ENCODE assay signal across 26 cellular contexts in the genomic region with DNA sequence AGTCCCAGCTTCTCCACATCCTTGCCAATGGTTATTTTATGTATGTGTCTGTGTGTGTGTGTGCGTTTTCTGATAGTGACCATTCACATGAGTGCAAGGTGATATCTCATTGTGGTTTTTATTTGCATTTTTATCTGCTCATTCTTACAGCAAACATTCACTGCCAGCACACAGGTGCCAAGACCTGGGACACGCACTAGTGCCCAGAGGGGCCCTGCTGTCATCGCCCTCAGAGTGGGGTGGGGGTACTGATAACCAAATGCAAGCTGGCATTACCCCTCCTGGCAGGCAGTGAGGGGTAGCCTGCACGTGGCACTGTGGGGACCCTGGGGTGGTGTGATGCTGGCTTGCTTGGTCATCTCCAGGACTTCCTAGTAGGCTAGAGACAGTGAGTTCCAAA.
DNase-seq lines count a peak whose midpoint lies in the region; ATAC-seq and TF ChIP-seq lines count a peak whose summit lies in the region.
"Had no signal": no experiment of that assay in that cellular context is flagged by ENCODE, and none has a peak within 500 bp of the region (broad histone marks: within the 10 kb centered on the region; RNA-seq: fewer than 3 reads in every experiment).

No MANE protein-coding gene starts in this region.

- H3K4me1 Mint-ChIP-seq in neural crest cell, result no peaks in the 10 kb centered on the region
- H3K4me1 Mint-ChIP-seq in activated CD8-positive, alpha-beta memory T cell treated with anti-CD3 and anti-CD28 coated beads, Interleukin-2, amount 10 ng/mL, durations not matched to agents 7 days and 5 days, result no peaks in the 10 kb centered on the region
- H3K4me1 Mint-ChIP-seq: H9 had no signal

- no peak overlapping the region for H3K4me3 Mint-ChIP-seq in neural crest cell
- H3K4me3 Mint-ChIP-seq in activated CD8-positive, alpha-beta memory T cell treated with anti-CD3 and anti-CD28 coated beads, Interleukin-2, amount 10 ng/mL, durations not matched to agents 7 days and 5 days, result no peak overlapping the region
- H3K4me3 Mint-ChIP-seq: CD4-positive, alpha-beta T cell; H9 had no signal

- H3K27ac Mint-ChIP-seq in neural crest cell (ENCODE audit: unreplicated experiment), result peak overlapping the region; percentile 81
- H3K27ac Mint-ChIP-seq in activated CD8-positive, alpha-beta memory T cell treated with anti-CD3 and anti-CD28 coated beads, Interleukin-2, amount 10 ng/mL, durations not matched to agents 7 days and 5 days, result no peak overlapping the region
- H3K27ac Mint-ChIP-seq: CD4-positive, alpha-beta T cell; H9 had no signal

- TF ChIP-seq CTCF in GM12865 (IDR thresholded peaks at IDR 0.05; ENCODE audit: insufficient read depth, low read depth, low read length, missing control alignments) (no peak), neural crest cell (conservative IDR thresholded peaks at IDR 0.05) (no peak)

- CTCF ChIA-PET in activated CD8-positive, alpha-beta memory T cell treated with anti-CD3 and anti-CD28 coated beads, Interleukin-2, amount 10 ng/mL, durations not matched to agents 7 days and 5 days (lab: Charles Lee), result no interaction called here

- H3K9me3 Mint-ChIP-seq in neural crest cell, result peaks cover 2% of the 10 kb centered on the region
- no peaks in the 10 kb centered on the region for H3K9me3 Mint-ChIP-seq in activated CD8-positive, alpha-beta memory T cell treated with anti-CD3 and anti-CD28 coated beads, Interleukin-2, amount 10 ng/mL, durations not matched to agents 7 days and 5 days (ENCODE audit: low read depth)
- H3K9me3 Mint-ChIP-seq: CD4-positive, alpha-beta T cell; H9 had no signal

- H3K4me3 ChIP-seq in GM12865 (ENCODE audit: low read depth, low read length), result no peak overlapping the region
- H3K4me3 ChIP-seq: left ventricle myocardium inferior, prostate gland, suprapubic skin, vagina had no signal

- ATAC-seq in HG03103 (IDR thresholded peaks at IDR 0.05; ENCODE audit: low read depth, unreplicated experiment) (peak; percentile 5), left cardiac atrium (no peak)
- ATAC-seq in activated CD8-positive, alpha-beta memory T cell treated with anti-CD3 and anti-CD28 coated beads, Interleukin-2, amount 10 ng/mL, durations not matched to agents 7 days and 5 days, result no peak

- H3K36me3 Mint-ChIP-seq in neural crest cell (ENCODE audit: low read depth), result peaks cover 3% of the 10 kb centered on the region
- peaks cover 3% of the 10 kb centered on the region for H3K36me3 Mint-ChIP-seq in activated CD8-positive, alpha-beta memory T cell treated with anti-CD3 and anti-CD28 coated beads, Interleukin-2, amount 10 ng/mL, durations not matched to agents 7 days and 5 days

- DNase-seq in GM12865 (ENCODE audit: low read depth) (peak; percentile 24), NCI-H526 treated with DMSO at 0.1 percent for 48 hours (lab: John Stamatoyannopoulos, UW) (peak; percentile 87), neural crest cell (ENCODE audit: low read depth, low spot score) (no peak), amniotic stem cell (lab: John Stamatoyannopoulos, UW) (no peak), NCI-H1436 (lab: John Stamatoyannopoulos, UW) (no peak), left cardiac atrium (no peak)
- DNase-seq in activated CD8-positive, alpha-beta memory T cell treated with anti-CD3 and anti-CD28 coated beads, Interleukin-2, amount 10 ng/mL, durations not matched to agents 7 days and 5 days, result no peak
- DNase-seq: activated CD4-positive, alpha-beta T cell treated with anti-CD3 and anti-CD28 coated beads, Interleukin-2, amount 50 U/mL, for 4 hours; activated effector memory CD4-positive, alpha-beta T cell treated with Interleukin-2 at 50 U/mL for 16 hours; brain microvascular endothelial cell; CD4-positive, alpha-beta T cell; DMS 273 treated with DMSO at 0.1 percent for 48 hours; effector CD4-positive, alpha-beta T cell; foreskin fibroblast; H9; hippocampal formation; left ventricle myocardium inferior; NCI-H1105; NCI-H2081 treated with DMSO at 0.1 percent for 48 hours; NCI-H510A treated with DMSO at 0.1 percent for 48 hours; SK-N-SH; WERI-Rb-1 had no signal

- intact Hi-C loops in left cardiac atrium (cut with DNase I), result no loop called here

- H3K27me3 Mint-ChIP-seq in neural crest cell (ENCODE audit: low read depth), result no peaks in the 10 kb centered on the region
- H3K27me3 Mint-ChIP-seq in activated CD8-positive, alpha-beta memory T cell treated with anti-CD3 and anti-CD28 coated beads, Interleukin-2, amount 10 ng/mL, durations not matched to agents 7 days and 5 days, result peaks cover 24% of the 10 kb centered on the region
- H3K27me3 Mint-ChIP-seq: CD4-positive, alpha-beta T cell had no signal

Comparison
In these comparisons a context has a peak if more than half of its experiments do, and no peak if none do; other contexts are left out.
1. DNase-seq: peak in GM12865 (single experiment) and NCI-H526 treated with DMSO at 0.1 percent for 48 hours (single experiment); none in neural crest cell (single experiment), amniotic stem cell (single experiment), NCI-H1436 (single experiment), left cardiac atrium (single experiment) and activated CD8-positive, alpha-beta memory T cell treated with anti-CD3 and anti-CD28 coated beads, Interleukin-2, amount 10 ng/mL, durations not matched to agents 7 days and 5 days (single experiment).